In genomic region chr18:26551217-26551708, GRCh38 we compare ENCODE assay signal across 11 cellular contexts. TPM values are rescaled to one million over a fixed set of nuclear protein-coding genes. Genes with fewer than 3 reads are reported as not detected.
DNase-seq lines count a peak whose midpoint lies in the region; ATAC-seq and TF ChIP-seq lines count a peak whose summit lies in the region.
"Had no signal": no experiment of that assay in that cellular context is flagged by ENCODE, and none has a peak within 500 bp of the region (broad histone marks: within the 10 kb centered on the region; RNA-seq: fewer than 3 reads in every experiment).

No MANE protein-coding gene starts in this region.

- peaks cover 23% of the 10 kb centered on the region for H3K27me3 ChIP-seq in CD4-positive, CD25-positive, alpha-beta regulatory T cell (ENCODE audit: control insufficient read depth, insufficient read depth, low read length)
- H3K27me3 ChIP-seq in ovary, result no peaks in the 10 kb centered on the region

- no peaks in the 10 kb centered on the region for H3K36me3 Mint-ChIP-seq in CD4-positive, CD25-positive, alpha-beta regulatory T cell

- H3K4me1 Mint-ChIP-seq in CD4-positive, CD25-positive, alpha-beta regulatory T cell, result peaks cover 0 to 21% (median 9%) of the 10 kb centered on the region in 4 donors

- POLR2A ChIA-PET in RWPE1 (lab: Yijun Ruan, JAX; ENCODE audit: low non-redundant PET), result no interaction called here

- intact Hi-C loops in ovary (cut with DNase I), result loop anchor here in 2 of 4 donors (10.0 kb wide), 4 partner anchors 84 to 166 kb away; no protein-coding TSS in a partner anchor

- H3K27ac Mint-ChIP-seq in CD4-positive, CD25-positive, alpha-beta regulatory T cell, result peak overlapping the region in 1 of 3 donors; percentile 79
- H3K27ac Mint-ChIP-seq: CD14-positive monocyte had no signal

- no peak overlapping the region for H3K4me3 ChIP-seq in CD4-positive, CD25-positive, alpha-beta regulatory T cell (ENCODE audit: low read depth, low read length)
- H3K4me3 ChIP-seq in fibroblast of the aortic adventitia (ENCODE audit: low read depth, low read length) (no peak overlapping the region), ovary (peak overlapping the region; percentile 54)

- H3K27ac ChIP-seq in CD4-positive, CD25-positive, alpha-beta regulatory T cell (ENCODE audit: insufficient read depth, low read length, poor library complexity, severe bottlenecking), result no peak overlapping the region
- H3K27ac ChIP-seq in RWPE1 (peak overlapping the region; percentile 99), ovary (no peak overlapping the region)

- CTCF ChIA-PET in RWPE1 (lab: Yijun Ruan, JAX), result interaction anchor here (0.7 kb wide), 1 partner anchor 649 kb away, joined by 4 read pairs; no protein-coding TSS in a partner anchor

- no peak for ATAC-seq in CD4-positive, CD25-positive, alpha-beta regulatory T cell (ENCODE audit: low read depth in 2 of 2)
- ATAC-seq in GM21737 (IDR thresholded peaks at IDR 0.05; ENCODE audit: unreplicated experiment), result no peak
- ATAC-seq in HG03175 (IDR thresholded peaks at IDR 0.05; ENCODE audit: unreplicated experiment), result no peak
- ATAC-seq: activated T-cell treated with anti-CD3 and anti-CD28 coated beads, Interleukin-2, amount 50 U/mL, for 4 hours had no signal

- H3K4me3 Mint-ChIP-seq in CD4-positive, CD25-positive, alpha-beta regulatory T cell, result peak overlapping the region in 3 of 4 donors; percentile 7 to 51 (median 41)

- DNase-seq in CD4-positive, CD25-positive, alpha-beta regulatory T cell, result no peak
- DNase-seq in RWPE1 (ENCODE audit: low spot score) (no peak), fibroblast of the aortic adventitia (ENCODE audit: low read depth) (peak; percentile 20), ovary (peak in 1 of 5 donors; percentile 18), SIG-M5 (lab: John Stamatoyannopoulos, UW) (no peak), GM13976 (ENCODE audit: low spot score) (no peak)
- DNase-seq: activated T-cell treated with anti-CD3 and anti-CD28 coated beads, Interleukin-2, amount 50 U/mL, for 4 hours; dermis blood vessel endothelial cell had no signal

- no peaks in the 10 kb centered on the region for H3K9me3 Mint-ChIP-seq in CD4-positive, CD25-positive, alpha-beta regulatory T cell
- H3K9me3 Mint-ChIP-seq: activated T-cell treated with anti-CD3 and anti-CD28 coated beads, Interleukin-2, amount 50 U/mL, for 4 hours had no signal

- WGBS in ovary, 3 donors, result 35 to 41% (median 39%) methylated on average over 15 of the region's 15 CpGs

- in situ Hi-C loops in GM13976 (cut with MboI; ENCODE audit: low sequenced_read_pairs, unreplicated experiment), result no loop called here

- peaks cover 44% of the 10 kb centered on the region for H3K27me3 Mint-ChIP-seq in CD4-positive, CD25-positive, alpha-beta regulatory T cell

- no peak for TF ChIP-seq EP300 in ovary (IDR thresholded peaks at IDR 0.05)

- H3K9me3 ChIP-seq in CD4-positive, CD25-positive, alpha-beta regulatory T cell (ENCODE audit: control insufficient read depth in 2 of 2, low read length in 2 of 2), result no peaks in the 10 kb centered on the region
- no peaks in the 10 kb centered on the region for H3K9me3 ChIP-seq in ovary

- TF ChIP-seq POLR2A in ovary (IDR thresholded peaks at IDR 0.05), result no peak

- no peaks in the 10 kb centered on the region for H3K36me3 ChIP-seq in CD4-positive, CD25-positive, alpha-beta regulatory T cell (ENCODE audit: control insufficient read depth, insufficient read depth, low read length)
- no peaks in the 10 kb centered on the region for H3K36me3 ChIP-seq in ovary

- peaks cover 18% of the 10 kb centered on the region for H3K4me1 ChIP-seq in CD4-positive, CD25-positive, alpha-beta regulatory T cell (ENCODE audit: control insufficient read depth, insufficient read depth, low read length, poor library complexity, severe bottlenecking)
- peaks cover 15% of the 10 kb centered on the region for H3K4me1 ChIP-seq in ovary (ENCODE audit: insufficient read depth)

- TF ChIP-seq CTCF in RWPE1 (conservative IDR thresholded peaks at IDR 0.05; ENCODE audit: low read depth) (no peak), fibroblast of the aortic adventitia (IDR thresholded peaks at IDR 0.05; ENCODE audit: insufficient read depth, low read length) (no peak), ovary (IDR thresholded peaks at IDR 0.05) (no peak), GM13976 (IDR thresholded peaks at IDR 0.05; ENCODE audit: borderline replicate concordance, control extremely low read depth, extremely low read depth, insufficient read depth, missing control alignments) (no peak)

RNA-seq across cellular contexts. Expression of gene KCTD1, which starts 2.9 kb away (rescaled TPM):
- total RNA-seq in CD4-positive, CD25-positive, alpha-beta regulatory T cell, result 2.0 TPM
- polyA plus RNA-seq in CD4-positive, CD25-positive, alpha-beta regulatory T cell, result under 1 TPM in 2 of 4 donors, not detected in 2; 0.14 to 0.26 TPM
- total RNA-seq in fibroblast of the aortic adventitia (ENCODE audit: low replicate concordance), result 9.9 and 21.8 TPM in 2 replicates
- 10 to 100 TPM; 10.7 to 30.8 (median 22.5) TPM for total RNA-seq in ovary
- 10 to 100 TPM; 14.5 to 31.1 TPM for polyA plus RNA-seq in ovary
- polyA plus RNA-seq: CD14-positive monocyte had no signal
